ENCODE assay signal across 22 cellular contexts in genomic region chr17:64069143-64069542, GRCh38. TPM values are rescaled to one million over a fixed set of nuclear protein-coding genes. Genes with fewer than 3 reads are reported as not detected.
"Had no signal": no experiment of that assay in that cellular context is flagged by ENCODE, and none has a peak within 500 bp of the region (broad histone marks: within the 10 kb centered on the region; RNA-seq: fewer than 3 reads in every experiment).

No MANE protein-coding gene starts in this region.

- DNase-seq: cortex of kidney; effector memory CD8-positive, alpha-beta T cell; esophagus squamous epithelium; foreskin fibroblast; kidney; left cardiac atrium; left ventricle myocardium inferior; mesenchymal stem cell; naive B cell; posterior cingulate gyrus; sigmoid colon; stimulated activated CD4-positive, alpha-beta T cell treated with anti-CD3 and anti-CD28 coated beads, Interleukin-2, amount 100 ng/mL, for 24 hours; stimulated activated CD4-positive, alpha-beta T cell treated with anti-CD3 and anti-CD28 coated beads, Interleukin-4, amount 100 ng/mL, for 4 hours; stimulated activated naive CD4-positive, alpha-beta T cell; stomach; substantia nigra; transverse colon had no signal

- H3K4me1 ChIP-seq: sigmoid colon had no signal

- H3K27ac Mint-ChIP-seq: naive B cell had no signal

- ATAC-seq: effector memory CD8-positive, alpha-beta T cell; left cardiac atrium had no signal

- H3K9me3 Mint-ChIP-seq: effector memory CD8-positive, alpha-beta T cell had no signal

- H3K27me3 Mint-ChIP-seq: effector memory CD8-positive, alpha-beta T cell; naive B cell had no signal

- H3K9me3 ChIP-seq: neutrophil had no signal

- H3K4me3 ChIP-seq: esophagus squamous epithelium, left ventricle myocardium inferior, lung, sigmoid colon, skin epidermis, stomach, thoracic aorta, transverse colon had no signal

- H3K27me3 ChIP-seq: esophagus squamous epithelium, neutrophil, sigmoid colon, stomach, transverse colon had no signal

- H3K27ac ChIP-seq: esophagus squamous epithelium, left ventricle myocardium inferior, neutrophil, sigmoid colon, stomach, thoracic aorta, transverse colon had no signal

RNA-seq across cellular contexts. Expression of gene ICAM2, which starts 48.7 kb away (rescaled TPM):
- polyA plus RNA-seq: neural cell had no signal
